In the genomic region with DNA sequence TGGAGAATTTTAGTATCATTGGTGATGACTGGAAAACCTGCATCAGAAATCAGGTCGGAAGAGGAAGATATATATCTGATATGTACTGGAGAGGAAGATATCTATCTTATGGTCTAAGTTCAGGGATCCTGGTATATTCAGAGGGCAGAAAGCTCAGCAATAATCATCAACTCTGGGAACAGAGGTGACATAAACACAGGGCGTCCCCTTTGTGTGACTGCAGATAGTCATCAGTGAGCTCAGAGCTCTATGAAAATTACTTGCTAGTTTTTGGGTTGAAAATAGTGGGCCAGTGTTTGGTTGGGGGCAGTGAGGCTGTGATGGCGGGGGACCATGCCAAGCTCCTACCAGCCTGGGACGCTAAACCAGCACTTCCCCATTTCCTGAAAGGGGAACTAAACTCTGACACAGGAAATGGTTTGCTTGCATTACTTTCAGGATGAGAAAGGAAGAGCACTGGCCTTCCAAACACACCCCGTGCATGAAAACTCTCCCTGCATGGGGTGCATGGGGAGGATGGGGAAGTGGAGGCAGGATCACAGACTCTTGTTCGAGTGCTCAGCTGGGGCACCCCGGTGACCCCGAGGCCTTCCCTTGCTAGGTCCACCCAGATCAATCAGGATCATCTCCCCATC, we compare ENCODE assay signal across 1 cellular context.
A peak's percentile ranks its signal among the peaks of the same experiment; 100 is the strongest.
TF ChIP-seq lines count a peak whose summit lies in the region.

No MANE protein-coding gene starts in this region.

TF ChIP-seq in GM12878, 131 proteins besides CTCF, POLR2A, EP300 and RAD21:
- peak; percentile 66; the same call in 1 of the 2 replicates for TF ChIP-seq IRF4 (IDR thresholded peaks at IDR 0.05; ENCODE audit: low read depth, low read length)
- TF ChIP-seq POLR2AphosphoS2 (IDR thresholded peaks at IDR 0.05; ENCODE audit: low read depth, low read length): no peak
- peak; percentile 86 for TF ChIP-seq IKZF1 (conservative IDR thresholded peaks at IDR 0.05)
- 0 out of 3 replicates have a peak, but pooled peaks of 1 of the 2 experiments have one; percentile 5 for TF ChIP-seq EGR1 (IDR thresholded peaks at IDR 0.05; ENCODE audit: borderline replicate concordance in 1 of 2, low read depth in 2 of 2, low read length in 2 of 2)
- TF ChIP-seq SP1 (IDR thresholded peaks at IDR 0.05; ENCODE audit: low read depth, low read length): peak; percentile 10
- TF ChIP-seq, protein P1, sequence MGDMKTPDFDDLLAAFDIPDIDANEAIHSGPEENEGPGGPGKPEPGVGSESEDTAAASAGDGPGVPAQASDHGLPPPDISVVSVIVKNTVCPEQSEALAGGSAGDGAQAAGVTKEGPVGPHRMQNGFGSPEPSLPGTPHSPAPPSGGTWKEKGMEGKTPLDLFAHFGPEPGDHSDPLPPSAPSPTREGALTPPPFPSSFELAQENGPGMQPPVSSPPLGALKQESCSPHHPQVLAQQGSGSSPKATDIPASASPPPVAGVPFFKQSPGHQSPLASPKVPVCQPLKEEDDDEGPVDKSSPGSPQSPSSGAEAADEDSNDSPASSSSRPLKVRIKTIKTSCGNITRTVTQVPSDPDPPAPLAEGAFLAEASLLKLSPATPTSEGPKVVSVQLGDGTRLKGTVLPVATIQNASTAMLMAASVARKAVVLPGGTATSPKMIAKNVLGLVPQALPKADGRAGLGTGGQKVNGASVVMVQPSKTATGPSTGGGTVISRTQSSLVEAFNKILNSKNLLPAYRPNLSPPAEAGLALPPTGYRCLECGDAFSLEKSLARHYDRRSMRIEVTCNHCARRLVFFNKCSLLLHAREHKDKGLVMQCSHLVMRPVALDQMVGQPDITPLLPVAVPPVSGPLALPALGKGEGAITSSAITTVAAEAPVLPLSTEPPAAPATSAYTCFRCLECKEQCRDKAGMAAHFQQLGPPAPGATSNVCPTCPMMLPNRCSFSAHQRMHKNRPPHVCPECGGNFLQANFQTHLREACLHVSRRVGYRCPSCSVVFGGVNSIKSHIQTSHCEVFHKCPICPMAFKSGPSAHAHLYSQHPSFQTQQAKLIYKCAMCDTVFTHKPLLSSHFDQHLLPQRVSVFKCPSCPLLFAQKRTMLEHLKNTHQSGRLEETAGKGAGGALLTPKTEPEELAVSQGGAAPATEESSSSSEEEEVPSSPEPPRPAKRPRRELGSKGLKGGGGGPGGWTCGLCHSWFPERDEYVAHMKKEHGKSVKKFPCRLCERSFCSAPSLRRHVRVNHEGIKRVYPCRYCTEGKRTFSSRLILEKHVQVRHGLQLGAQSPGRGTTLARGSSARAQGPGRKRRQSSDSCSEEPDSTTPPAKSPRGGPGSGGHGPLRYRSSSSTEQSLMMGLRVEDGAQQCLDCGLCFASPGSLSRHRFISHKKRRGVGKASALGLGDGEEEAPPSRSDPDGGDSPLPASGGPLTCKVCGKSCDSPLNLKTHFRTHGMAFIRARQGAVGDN (IDR thresholded peaks at IDR 0.05): peak; percentile 66
- no peak for TF ChIP-seq KAT2A (conservative IDR thresholded peaks at IDR 0.05; ENCODE audit: control insufficient read depth, low read depth, low read length)
- TF ChIP-seq TBL1XR1 (IDR thresholded peaks at IDR 0.05; ENCODE audit: low read depth, low read length): no peak
- peak in 1 of 2 experiments; percentile 77; a peak in 2 of 4 replicates for TF ChIP-seq ETV6 (conservative IDR thresholded peaks at IDR 0.05 in 1 of 2, IDR thresholded peaks at IDR 0.05 in 1 of 2; ENCODE audit: borderline replicate concordance in 1 of 2, low read depth in 1 of 2)
- peak; percentile 51; the same call in 1 of the 2 replicates for TF ChIP-seq GATAD2B (conservative IDR thresholded peaks at IDR 0.05; ENCODE audit: low read depth)
- no peak for TF ChIP-seq MEF2A (IDR thresholded peaks at IDR 0.05; ENCODE audit: insufficient read depth, low read depth, low read length)
- TF ChIP-seq NFYA (IDR thresholded peaks at IDR 0.05; ENCODE audit: borderline replicate concordance, low read depth, low read length): no peak
- no peak for TF ChIP-seq MTA2 (IDR thresholded peaks at IDR 0.05; ENCODE audit: low read depth)
- TF ChIP-seq POU2F2 (IDR thresholded peaks at IDR 0.05; ENCODE audit: borderline replicate concordance, low read depth, low read length): 0 out of 3 replicates have a peak, but pooled peaks have one; percentile 15
- peak; percentile 32; the same call in 1 of the 2 replicates for TF ChIP-seq ZNF207 (IDR thresholded peaks at IDR 0.05; ENCODE audit: borderline replicate concordance)
- TF ChIP-seq DPF2 (IDR thresholded peaks at IDR 0.05): peak; percentile 44; the same call in 1 of the 2 replicates
- TF ChIP-seq, protein P2, sequence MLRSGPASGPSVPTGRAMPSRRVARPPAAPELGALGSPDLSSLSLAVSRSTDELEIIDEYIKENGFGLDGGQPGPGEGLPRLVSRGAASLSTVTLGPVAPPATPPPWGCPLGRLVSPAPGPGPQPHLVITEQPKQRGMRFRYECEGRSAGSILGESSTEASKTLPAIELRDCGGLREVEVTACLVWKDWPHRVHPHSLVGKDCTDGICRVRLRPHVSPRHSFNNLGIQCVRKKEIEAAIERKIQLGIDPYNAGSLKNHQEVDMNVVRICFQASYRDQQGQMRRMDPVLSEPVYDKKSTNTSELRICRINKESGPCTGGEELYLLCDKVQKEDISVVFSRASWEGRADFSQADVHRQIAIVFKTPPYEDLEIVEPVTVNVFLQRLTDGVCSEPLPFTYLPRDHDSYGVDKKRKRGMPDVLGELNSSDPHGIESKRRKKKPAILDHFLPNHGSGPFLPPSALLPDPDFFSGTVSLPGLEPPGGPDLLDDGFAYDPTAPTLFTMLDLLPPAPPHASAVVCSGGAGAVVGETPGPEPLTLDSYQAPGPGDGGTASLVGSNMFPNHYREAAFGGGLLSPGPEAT (IDR thresholded peaks at IDR 0.05; ENCODE audit: low read depth): peak; percentile 65
- peak; percentile 58 for TF ChIP-seq RUNX3 (IDR thresholded peaks at IDR 0.05; ENCODE audit: low read length)
- TF ChIP-seq CREB1 (IDR thresholded peaks at IDR 0.05; ENCODE audit: low read depth): 0 out of 2 replicates have a peak, but pooled peaks have one; percentile 27
- TF ChIP-seq BHLHE40 (IDR thresholded peaks at IDR 0.05; ENCODE audit: borderline replicate concordance in 1 of 2, low read depth in 2 of 2, low read length in 1 of 2): peak; percentile 16 to 42; a peak in 2 of 4 replicates
- TF ChIP-seq, protein P3, sequence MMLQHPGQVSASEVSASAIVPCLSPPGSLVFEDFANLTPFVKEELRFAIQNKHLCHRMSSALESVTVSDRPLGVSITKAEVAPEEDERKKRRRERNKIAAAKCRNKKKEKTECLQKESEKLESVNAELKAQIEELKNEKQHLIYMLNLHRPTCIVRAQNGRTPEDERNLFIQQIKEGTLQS (IDR thresholded peaks at IDR 0.05; ENCODE audit: borderline replicate concordance, extremely low read depth, low read depth, low read length): no peak
- TF ChIP-seq NKRF (conservative IDR thresholded peaks at IDR 0.05): no peak
- no peak for TF ChIP-seq STAT1 (conservative IDR thresholded peaks at IDR 0.05)
- peak; percentile 35; the same call in 1 of the 2 replicates for TF ChIP-seq NR2C1 (IDR thresholded peaks at IDR 0.05)
- TF ChIP-seq SPI1 (IDR thresholded peaks at IDR 0.05; ENCODE audit: borderline replicate concordance, insufficient read depth, low read depth, low read length): peak; percentile 97
- TF ChIP-seq MTA3 (IDR thresholded peaks at IDR 0.05; ENCODE audit: borderline replicate concordance, low read length): no peak
- TF ChIP-seq GABPA (IDR thresholded peaks at IDR 0.05; ENCODE audit: low read depth): 0 out of 2 replicates have a peak, but pooled peaks have one; percentile 13
- no peak for TF ChIP-seq ELK1 (IDR thresholded peaks at IDR 0.05; ENCODE audit: low read depth, low read length)
- TF ChIP-seq IKZF2 (IDR thresholded peaks at IDR 0.05): peak; percentile 81 to 86
- peak; percentile 79 for TF ChIP-seq EED (IDR thresholded peaks at IDR 0.05; ENCODE audit: low read depth)
- TF ChIP-seq E2F8 (IDR thresholded peaks at IDR 0.05; ENCODE audit: low read depth, partially characterized antibody): no peak
